In the genomic region with DNA sequence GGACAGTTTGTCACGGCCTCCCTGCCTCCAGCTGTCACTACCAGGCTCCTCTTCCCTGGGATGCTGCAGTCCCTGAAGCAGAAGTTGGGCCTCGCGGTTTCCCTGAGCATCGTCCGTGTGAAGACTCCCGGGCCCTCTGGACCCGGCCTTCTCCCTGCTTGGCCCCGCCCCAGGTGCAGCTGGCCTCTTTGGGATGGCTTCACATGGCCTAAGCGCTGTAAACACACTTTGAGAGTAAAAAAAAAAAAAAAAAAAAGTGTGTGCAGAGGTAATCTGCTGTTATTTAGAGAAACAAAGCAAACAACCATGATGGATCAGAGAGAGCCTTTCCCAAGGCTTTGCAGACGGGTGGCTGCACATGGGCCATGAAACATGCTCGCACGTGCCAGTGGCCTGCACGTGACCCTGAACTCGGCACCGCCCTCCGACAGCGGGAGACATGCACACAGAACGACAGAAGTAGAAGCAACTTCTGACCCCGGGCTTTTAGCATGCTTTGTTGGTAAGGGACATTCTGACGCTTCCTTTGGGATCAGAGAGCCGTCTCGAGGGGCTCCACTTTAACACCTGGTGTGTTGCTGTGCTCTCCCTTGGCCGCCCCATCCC, we compare ENCODE assay signal across 1 cellular context.
TF ChIP-seq lines count a peak whose summit lies in the region.

No MANE protein-coding gene starts in this region.

TF ChIP-seq in IMR-90, 13 proteins besides CTCF, POLR2A, EP300 and RAD21 (continued from another document):
- TF ChIP-seq, protein P1, sequence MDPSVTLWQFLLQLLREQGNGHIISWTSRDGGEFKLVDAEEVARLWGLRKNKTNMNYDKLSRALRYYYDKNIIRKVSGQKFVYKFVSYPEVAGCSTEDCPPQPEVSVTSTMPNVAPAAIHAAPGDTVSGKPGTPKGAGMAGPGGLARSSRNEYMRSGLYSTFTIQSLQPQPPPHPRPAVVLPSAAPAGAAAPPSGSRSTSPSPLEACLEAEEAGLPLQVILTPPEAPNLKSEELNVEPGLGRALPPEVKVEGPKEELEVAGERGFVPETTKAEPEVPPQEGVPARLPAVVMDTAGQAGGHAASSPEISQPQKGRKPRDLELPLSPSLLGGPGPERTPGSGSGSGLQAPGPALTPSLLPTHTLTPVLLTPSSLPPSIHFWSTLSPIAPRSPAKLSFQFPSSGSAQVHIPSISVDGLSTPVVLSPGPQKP (IDR thresholded peaks at IDR 0.05; ENCODE audit: borderline replicate concordance, low read depth, low read length): no peak
- TF ChIP-seq USF2 (IDR thresholded peaks at IDR 0.05; ENCODE audit: low read depth, low read length): peak; percentile 59
- peak; percentile 44; the same call in 1 of the 2 replicates for TF ChIP-seq BHLHE40 (IDR thresholded peaks at IDR 0.05; ENCODE audit: low read depth, low read length)
- TF ChIP-seq MAFK (IDR thresholded peaks at IDR 0.05; ENCODE audit: low read depth, low read length): no peak
- TF ChIP-seq MAZ (IDR thresholded peaks at IDR 0.05; ENCODE audit: borderline replicate concordance, low read depth, low read length): no peak
- TF ChIP-seq MXI1 (IDR thresholded peaks at IDR 0.05; ENCODE audit: borderline replicate concordance, low read depth, low read length): no peak
